In genomic region chr5:771871-772545, GRCh38 we compare ENCODE assay signal across 2 cellular contexts. TPM values are rescaled to one million over a fixed set of nuclear protein-coding genes. Genes with fewer than 3 reads are reported as not detected.
"Had no signal": no experiment of that assay in that cellular context is flagged by ENCODE, and none has a peak within 500 bp of the region (broad histone marks: within the 10 kb centered on the region; RNA-seq: fewer than 3 reads in every experiment).

No MANE protein-coding gene starts in this region.

RNA-seq across cellular contexts. Expression of gene ZDHHC11B, which starts 12.5 kb away (rescaled TPM):
- total RNA-seq: LHCN-M2, RPMI7951 had no signal
